Comparison of ENCODE assay signal across 8 cellular contexts in the genomic region with DNA sequence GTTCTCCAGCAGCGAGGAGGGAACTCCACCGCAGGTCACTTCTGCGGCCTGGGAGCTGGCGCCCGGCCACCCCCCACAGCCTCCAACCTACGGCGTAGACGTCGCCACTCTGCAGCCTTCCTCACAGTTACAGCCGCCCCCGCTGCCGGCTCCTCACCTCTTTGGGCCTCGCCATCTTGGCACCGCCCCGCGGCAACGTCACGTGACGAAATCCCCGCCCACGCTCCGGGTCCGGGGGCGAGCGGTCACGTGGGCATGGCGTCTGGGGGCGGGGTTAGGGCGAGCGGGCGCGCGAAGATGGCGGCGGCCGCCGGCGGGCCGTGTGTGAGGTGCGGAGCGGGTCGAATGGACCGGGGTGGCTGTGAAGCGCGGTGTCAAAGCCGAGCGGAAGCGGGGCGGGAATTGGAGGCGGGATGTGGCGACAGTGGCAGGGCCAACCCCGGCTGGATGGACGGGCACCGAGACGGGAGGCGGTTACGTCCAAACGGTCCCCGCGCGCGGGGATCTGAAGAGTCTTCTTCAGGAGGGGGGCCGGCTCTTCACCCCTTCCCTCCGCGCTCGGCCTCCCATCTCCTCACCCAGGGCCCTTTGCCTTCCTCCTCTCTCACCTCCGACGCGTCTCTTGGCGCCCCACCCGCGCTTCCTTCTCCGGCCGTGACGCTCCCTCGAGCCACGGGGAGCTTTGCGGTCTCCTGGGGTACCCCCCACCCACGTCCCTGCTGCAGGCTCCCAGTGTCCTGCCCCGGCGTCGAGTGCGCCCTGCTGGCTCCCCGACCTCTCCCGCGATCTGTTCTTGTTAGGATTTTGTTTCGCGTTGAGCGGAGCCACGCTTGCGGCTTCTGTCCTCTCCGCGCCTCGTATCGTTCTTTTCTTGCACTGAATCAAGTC. TPM values are rescaled to one million over a fixed set of nuclear protein-coding genes. Genes with fewer than 3 reads are reported as not detected.
A peak's percentile ranks its signal among the peaks of the same experiment; 100 is the strongest.
DNase-seq lines count a peak whose midpoint lies in the region; ATAC-seq, FAIRE-seq and TF ChIP-seq lines count a peak whose summit lies in the region.

TSS of gene DOLK (minus strand) at position 181 of the 888 bp plus-strand sequence. CDS start 300 bp downstream, outside the sequence.
TSS of gene NUP188 (plus strand) at position 277 of the 888 bp plus-strand sequence. CDS start at position 298, 21 bp downstream.

- H3K4me3 ChIP-seq in WERI-Rb-1 (ENCODE audit: low read depth, low read length) (peak within 1 kb of the TSS; percentile 69), breast epithelium (peak within 1 kb of the TSS; percentile 89 to 96 (median 94)), small intestine (ENCODE audit: low read depth in 1 of 2, low read length in 2 of 2) (peak within 1 kb of the TSS; percentile 65 to 95)

- H3K9me3 ChIP-seq in WERI-Rb-1 (ENCODE audit: severe bottlenecking) = no peaks in the 10 kb centered on the region
- no peaks in the 10 kb centered on the region for H3K9me3 ChIP-seq in breast epithelium
- H3K9me3 ChIP-seq in small intestine (ENCODE audit: control insufficient read depth, low read depth) = no peaks in the 10 kb centered on the region

- in situ Hi-C loops in ACHN (cut with HindIII; ENCODE audit: low pct_ligation_motif_present, low pct_unique_long_range_greater_than_20kb, low sequenced_read_pairs) = no loop called here

- peak; percentile 86 for TF ChIP-seq POLR2A in breast epithelium (IDR thresholded peaks at IDR 0.05)

- FAIRE-seq in small intestine (lab: Jason Lieb, UNC) = no peak

- peaks cover 58% of the 10 kb centered on the region for H3K36me3 ChIP-seq in WERI-Rb-1
- H3K36me3 ChIP-seq in breast epithelium = no peaks in the 10 kb centered on the region
- H3K36me3 ChIP-seq in small intestine (ENCODE audit: control insufficient read depth in 2 of 2, insufficient read depth in 2 of 2, low read length in 2 of 2) = peaks cover 0 to 2% of the 10 kb centered on the region in 2 donors

- H3K27me3 ChIP-seq in WERI-Rb-1 (ENCODE audit: insufficient read depth, low read depth, severe bottlenecking) (no peaks in the 10 kb centered on the region), breast epithelium (no peaks in the 10 kb centered on the region), small intestine (ENCODE audit: control insufficient read depth in 2 of 2, insufficient read depth in 2 of 2, low read length in 2 of 2) (no peaks in the 10 kb centered on the region)

- TF ChIP-seq CTCF in WERI-Rb-1 (IDR thresholded peaks at IDR 0.05; ENCODE audit: low read depth, low read length) (no peak), breast epithelium (IDR thresholded peaks at IDR 0.05) (peak in 1 of 3 donors; percentile 13)

- WGBS in small intestine, 3 donors = 0 to 1% (median 0%) methylated on average over 71 to 95 of the region's 95 CpGs

- intact Hi-C loops in breast epithelium (cut with DNase I; ENCODE audit: low total_unique reads) = loop anchor here (5.0 kb wide), 1 partner anchor 1135 kb away; no protein-coding TSS in a partner anchor

- ATAC-seq in GM18868 (IDR thresholded peaks at IDR 0.05; ENCODE audit: unreplicated experiment) (peak; percentile 71), HG03103 (IDR thresholded peaks at IDR 0.05; ENCODE audit: low read depth, unreplicated experiment) (peak; percentile 69)

- peak; percentile 90 for DNase-seq in ACHN
- DNase-seq in NCI-H2196 treated with DMSO at 0.1 percent for 48 hours (lab: John Stamatoyannopoulos, UW; ENCODE audit: unreplicated experiment) = peak; percentile 82
- peak; percentile 98 for DNase-seq in WERI-Rb-1
- DNase-seq in breast epithelium (ENCODE audit: low spot score in 2 of 2) = peak; percentile 93 to 97
- DNase-seq in iPS-NIHi11 (ENCODE audit: low spot score) = peak; percentile 100
- peak; percentile 92 for DNase-seq in small intestine

- H3K4me1 ChIP-seq in breast epithelium (no peaks in the 10 kb centered on the region), small intestine (ENCODE audit: control insufficient read depth in 2 of 2, insufficient read depth in 1 of 2, low read depth in 1 of 2, low read length in 1 of 2) (peaks cover 3% of the 10 kb centered on the region in 2 donors)

- H3K27ac ChIP-seq in WERI-Rb-1 = peak within 1 kb of the TSS; percentile 94
- H3K27ac ChIP-seq in breast epithelium = peak within 1 kb of the TSS; percentile 92 to 94
- peak within 1 kb of the TSS; percentile 88 to 92 for H3K27ac ChIP-seq in small intestine (ENCODE audit: low read depth in 1 of 2, low read length in 1 of 2)

RNA-seq across cellular contexts. Expression of gene DOLK, which starts in this region (rescaled TPM):
- total RNA-seq in breast epithelium = 10 to 100 TPM; 11.1 to 16.2 (median 14.3) TPM
- 10 to 100 TPM in 1 of 3 donors, 1 to 10 TPM in 2; 2.9 to 13.8 (median 4.6) TPM for polyA plus RNA-seq in small intestine

RNA-seq across cellular contexts. Expression of gene NUP188, which starts in this region (rescaled TPM):
- total RNA-seq in breast epithelium = 10 to 100 TPM; 32.3 to 49.5 (median 36.0) TPM
- polyA plus RNA-seq in small intestine = 10 to 100 TPM in 1 of 3 donors, 1 to 10 TPM in 2; 4.9 to 14.9 (median 4.9) TPM

Comparison
In these comparisons a context has a peak if more than half of its experiments do, and no peak if none do; other contexts are left out.
1. Peak in every context shown above with its lines: DNase-seq, ATAC-seq, H3K4me3 ChIP-seq and H3K27ac ChIP-seq.